In the genomic region with DNA sequence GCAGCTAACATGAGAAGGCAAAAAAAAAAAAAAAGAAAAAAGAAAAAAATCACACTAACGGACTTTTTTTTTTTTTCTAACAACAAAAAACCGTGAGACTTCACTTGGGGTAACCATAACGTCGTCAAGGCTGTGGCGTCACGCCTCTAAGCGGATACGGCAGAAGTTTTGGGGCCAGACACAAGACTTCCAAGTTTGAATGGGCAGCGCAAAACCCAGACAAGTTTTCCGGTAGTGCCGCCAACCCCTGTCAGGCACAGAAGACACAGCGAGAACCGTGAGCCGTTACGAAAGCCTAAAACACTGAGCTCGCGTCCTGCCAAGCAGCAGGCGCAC, we compare ENCODE assay signal across 7 cellular contexts.
DNase-seq lines count a peak whose midpoint lies in the region; ATAC-seq and TF ChIP-seq lines count a peak whose summit lies in the region.

No MANE protein-coding gene starts in this region.

- peaks cover 25% of the 10 kb centered on the region for H3K36me3 ChIP-seq in WERI-Rb-1

- TF ChIP-seq CTCF in WERI-Rb-1 (IDR thresholded peaks at IDR 0.05; ENCODE audit: low read depth, low read length) (no peak), foreskin fibroblast (IDR thresholded peaks at IDR 0.05; ENCODE audit: low read depth, low read length) (no peak)

- ATAC-seq in GM19324 (IDR thresholded peaks at IDR 0.05; ENCODE audit: low FRiP score, unreplicated experiment) (peak; percentile 38), HG03039 (IDR thresholded peaks at IDR 0.05; ENCODE audit: unreplicated experiment) (peak; percentile 32)

- DNase-seq in WERI-Rb-1 (no peak), foreskin fibroblast (no peak), skeletal muscle cell (ENCODE audit: low read depth) (no peak), NCI-H1417 treated with DMSO at 0.1 percent for 48 hours (lab: John Stamatoyannopoulos, UW) (no peak), SKM-1 treated with dmso at 0.1 percent for 144 hours (lab: John Stamatoyannopoulos, UW; ENCODE audit: unreplicated experiment) (no peak)

- H3K9me3 ChIP-seq in WERI-Rb-1 (ENCODE audit: severe bottlenecking), result no peaks in the 10 kb centered on the region

- H3K4me3 ChIP-seq in WERI-Rb-1 (ENCODE audit: low read depth, low read length), result peak overlapping the region; percentile 76
- H3K4me3 ChIP-seq in foreskin fibroblast (ENCODE audit: low read depth in 1 of 2, low read length in 2 of 2), result peak overlapping the region; percentile 63 to 85
- peak overlapping the region; percentile 93 for H3K4me3 ChIP-seq in skeletal muscle cell (ENCODE audit: low read depth, low read length)

- no peaks in the 10 kb centered on the region for H3K27me3 ChIP-seq in WERI-Rb-1 (ENCODE audit: insufficient read depth, low read depth, severe bottlenecking)

- H3K27ac ChIP-seq in WERI-Rb-1, result peak overlapping the region; percentile 93
